Comparison of ENCODE assay signal across 23 cellular contexts in genomic region chr9:136172412-136173079, GRCh38. TPM values are rescaled to one million over a fixed set of nuclear protein-coding genes. Genes with fewer than 3 reads are reported as not detected.
A peak's percentile ranks its signal among the peaks of the same experiment; 100 is the strongest.
DNase-seq lines count a peak whose midpoint lies in the region; ATAC-seq and TF ChIP-seq lines count a peak whose summit lies in the region.
"Had no signal": no experiment of that assay in that cellular context is flagged by ENCODE, and none has a peak within 500 bp of the region (broad histone marks: within the 10 kb centered on the region; RNA-seq: fewer than 3 reads in every experiment).

No MANE protein-coding gene starts in this region.

- H3K4me3 ChIP-seq in heart right ventricle = no peak overlapping the region
- H3K4me3 ChIP-seq: body of pancreas, skin epidermis, thyroid gland had no signal

- peaks cover 3% of the 10 kb centered on the region; the same call in 1 of the 2 replicates for H3K27me3 Mint-ChIP-seq in WTC11 (ENCODE audit: low read depth)
- H3K27me3 Mint-ChIP-seq in progenitor cell of endocrine pancreas = peaks cover 11% of the 10 kb centered on the region
- peaks cover 16% of the 10 kb centered on the region for H3K27me3 Mint-ChIP-seq in activated T-helper 17 cell treated with anti-CD3 and anti-CD28 coated beads, Interleukin-2, amount 50 U/mL, for 72 hours

- ATAC-seq in Right ventricle myocardium superior (ENCODE audit: poor library complexity) (no peak), heart right ventricle (no peak), WTC11 (no peak)
- ATAC-seq in activated naive CD4-positive, alpha-beta T cell treated with anti-CD3 and anti-CD28 coated beads, Interleukin-2, amount 50 U/mL, for 72 hours = no peak
- ATAC-seq in activated T-helper 17 cell treated with anti-CD3 and anti-CD28 coated beads, Interleukin-2, amount 50 U/mL, for 72 hours (replicated peaks) = no peak
- ATAC-seq: body of pancreas; left lobe of liver; stimulated activated naive CD8-positive, alpha-beta T cell treated with anti-CD3 and anti-CD28 coated beads, Interleukin-15, Interleukin-2, amounts not matched to agents 100 U/mL and 50 U/mL, for 24 hours had no signal

- H3K36me3 ChIP-seq in heart right ventricle = no peaks in the 10 kb centered on the region
- H3K36me3 ChIP-seq: thyroid gland had no signal

- no peaks in the 10 kb centered on the region for H3K4me1 ChIP-seq in heart right ventricle
- H3K4me1 ChIP-seq: thyroid gland had no signal

- TF ChIP-seq CTCF in heart right ventricle (IDR thresholded peaks at IDR 0.05) (no peak), WTC11 (IDR thresholded peaks at IDR 0.05) (no peak), progenitor cell of endocrine pancreas (IDR thresholded peaks at IDR 0.05; ENCODE audit: unreplicated experiment) (no peak)

- H3K4me1 Mint-ChIP-seq in WTC11 (peaks cover 27% of the 10 kb centered on the region), progenitor cell of endocrine pancreas (ENCODE audit: low read depth) (peaks cover 31% of the 10 kb centered on the region)
- H3K4me1 Mint-ChIP-seq in activated T-helper 17 cell treated with anti-CD3 and anti-CD28 coated beads, Interleukin-2, amount 50 U/mL, for 72 hours = peaks cover 5% of the 10 kb centered on the region
- H3K4me1 Mint-ChIP-seq: activated naive CD8-positive, alpha-beta T cell treated with anti-CD3 and anti-CD28 coated beads, Interleukin-2, amount 10 ng/mL, durations not matched to agents 7 days and 5 days; CD14-positive monocyte had no signal

- H3K9me3 Mint-ChIP-seq in WTC11 = no peaks in the 10 kb centered on the region
- no peaks in the 10 kb centered on the region for H3K9me3 Mint-ChIP-seq in progenitor cell of endocrine pancreas (ENCODE audit: low read depth)
- H3K9me3 Mint-ChIP-seq in activated naive CD4-positive, alpha-beta T cell treated with anti-CD3 and anti-CD28 coated beads, Interleukin-2, amount 50 U/mL, for 72 hours = no peaks in the 10 kb centered on the region
- no peaks in the 10 kb centered on the region for H3K9me3 Mint-ChIP-seq in activated T-helper 17 cell treated with anti-CD3 and anti-CD28 coated beads, Interleukin-2, amount 50 U/mL, for 72 hours
- H3K9me3 Mint-ChIP-seq: activated naive CD8-positive, alpha-beta T cell treated with anti-CD3 and anti-CD28 coated beads, Interleukin-2, amount 10 ng/mL, durations not matched to agents 7 days and 5 days; neural crest cell had no signal

- intact Hi-C loops in Right ventricle myocardium superior (cut with DNase I) (no loop called here), heart right ventricle (cut with DNase I) (loop anchor here in 6 of 10 donors (5.0 to 10.0 kb wide), 3 partner anchors 110 to 115 kb away; no protein-coding TSS in a partner anchor)

- H3K9me3 ChIP-seq in heart right ventricle = no peaks in the 10 kb centered on the region
- H3K9me3 ChIP-seq: body of pancreas, thyroid gland had no signal

- peaks cover 0 to 55% (median 29%) of the 10 kb centered on the region in 7 donors for H3K27me3 ChIP-seq in heart right ventricle
- H3K27me3 ChIP-seq: body of pancreas, thyroid gland had no signal

- CTCF ChIA-PET in WTC11 (lab: Charles Lee) = interaction anchor here (0.8 to 4.5 kb wide), 11 partner anchors 13 to 111 kb away, joined by 3 to 35 read pairs (median 11); partner anchors contain the start of gene LHX3

- peak overlapping the region; percentile 81 for H3K27ac Mint-ChIP-seq in WTC11
- peak overlapping the region; percentile 91 for H3K27ac Mint-ChIP-seq in progenitor cell of endocrine pancreas
- peak overlapping the region in 1 of 2 donors; percentile 50 for H3K27ac Mint-ChIP-seq in activated naive CD4-positive, alpha-beta T cell treated with anti-CD3 and anti-CD28 coated beads, Interleukin-2, amount 50 U/mL, for 72 hours
- no peak overlapping the region for H3K27ac Mint-ChIP-seq in activated T-helper 17 cell treated with anti-CD3 and anti-CD28 coated beads, Interleukin-2, amount 50 U/mL, for 72 hours
- H3K27ac Mint-ChIP-seq: activated naive CD8-positive, alpha-beta T cell treated with anti-CD3 and anti-CD28 coated beads, Interleukin-2, amount 10 ng/mL, durations not matched to agents 7 days and 5 days had no signal

- peak; percentile 15 for DNase-seq in Right ventricle myocardium superior
- no peak for DNase-seq in heart right ventricle
- peak; percentile 54 for DNase-seq in NCI-H2029 (lab: John Stamatoyannopoulos, UW)
- peak; percentile 45 for DNase-seq in WTC11 (ENCODE audit: low spot score)
- DNase-seq in progenitor cell of endocrine pancreas (ENCODE audit: low spot score, unreplicated experiment) = no peak
- DNase-seq in activated naive CD4-positive, alpha-beta T cell treated with anti-CD3 and anti-CD28 coated beads, Interleukin-2, amount 50 U/mL, for 72 hours (ENCODE audit: low spot score in 2 of 2) = no peak
- no peak for DNase-seq in NCI-H2227 treated with DMSO at 0.1 percent for 48 hours (lab: John Stamatoyannopoulos, UW)
- DNase-seq: activated CD4-positive, alpha-beta T cell treated with anti-CD3 and anti-CD28 coated beads for 1 hour; activated naive CD8-positive, alpha-beta T cell treated with anti-CD3 and anti-CD28 coated beads, Interleukin-2, amount 10 ng/mL, durations not matched to agents 7 days and 5 days; DND-41; Karpas-422; stimulated activated naive CD8-positive, alpha-beta T cell treated with anti-CD3 and anti-CD28 coated beads, Interleukin-15, Interleukin-2, amounts not matched to agents 100 U/mL and 50 U/mL, for 24 hours; T1000; thyroid gland had no signal

- H3K4me3 Mint-ChIP-seq in WTC11 = no peak overlapping the region
- no peak overlapping the region for H3K4me3 Mint-ChIP-seq in progenitor cell of endocrine pancreas (ENCODE audit: low read depth)
- no peak overlapping the region for H3K4me3 Mint-ChIP-seq in activated T-helper 17 cell treated with anti-CD3 and anti-CD28 coated beads, Interleukin-2, amount 50 U/mL, for 72 hours
- H3K4me3 Mint-ChIP-seq: activated naive CD8-positive, alpha-beta T cell treated with anti-CD3 and anti-CD28 coated beads, Interleukin-2, amount 10 ng/mL, durations not matched to agents 7 days and 5 days; CD14-positive monocyte; neural crest cell had no signal

- no peak overlapping the region for H3K27ac ChIP-seq in heart right ventricle
- H3K27ac ChIP-seq: body of pancreas, skin epidermis, thyroid gland had no signal

- H3K36me3 Mint-ChIP-seq in WTC11 (no peaks in the 10 kb centered on the region), progenitor cell of endocrine pancreas (ENCODE audit: insufficient read depth) (no peaks in the 10 kb centered on the region)
- no peaks in the 10 kb centered on the region for H3K36me3 Mint-ChIP-seq in activated naive CD4-positive, alpha-beta T cell treated with anti-CD3 and anti-CD28 coated beads, Interleukin-2, amount 50 U/mL, for 72 hours
- no peaks in the 10 kb centered on the region for H3K36me3 Mint-ChIP-seq in activated T-helper 17 cell treated with anti-CD3 and anti-CD28 coated beads, Interleukin-2, amount 50 U/mL, for 72 hours (ENCODE audit: low read depth)
- H3K36me3 Mint-ChIP-seq: activated naive CD8-positive, alpha-beta T cell treated with anti-CD3 and anti-CD28 coated beads, Interleukin-2, amount 10 ng/mL, durations not matched to agents 7 days and 5 days; CD14-positive monocyte had no signal

- POLR2A ChIA-PET in WTC11 (lab: Charles Lee) = interaction anchor here (1.2 to 1.7 kb wide), 2 partner anchors 17 to 102 kb away, joined by 3 to 5 read pairs; no protein-coding TSS in a partner anchor

- WGBS in heart right ventricle, 2 donors = 73 to 75% methylated on average over 16 of the region's 16 CpGs

TF ChIP-seq in WTC11, 78 proteins besides CTCF, POLR2A, EP300 and RAD21 (continues in another document):
- TF ChIP-seq SP1 (CRISPR knock-in tag; conservative IDR thresholded peaks at IDR 0.05) (no peak), NR3C1 (CRISPR knock-in tag; conservative IDR thresholded peaks at IDR 0.05; ENCODE audit: low read depth) (no peak), KAT7 (CRISPR knock-in tag; IDR thresholded peaks at IDR 0.05; ENCODE audit: borderline replicate concordance) (no peak), ZNF671 (CRISPR knock-in tag; IDR thresholded peaks at IDR 0.05) (no peak), ZBTB43 (CRISPR knock-in tag; IDR thresholded peaks at IDR 0.05) (no peak)

RNA-seq across cellular contexts. Expression of gene LHX3, which starts 32.4 kb away (rescaled TPM):
- total RNA-seq in Right ventricle myocardium superior (not detected), heart right ventricle (not detected), WTC11 (2021) (0.11 TPM in 1 of 3 replicates, not detected in the others), progenitor cell of endocrine pancreas (not detected in 2 replicates)
- polyA plus RNA-seq in heart right ventricle = not detected
- total RNA-seq in activated naive CD4-positive, alpha-beta T cell treated with anti-CD3 and anti-CD28 coated beads, Interleukin-2, amount 50 U/mL, for 72 hours = under 1 TPM; 0.08 to 0.11 TPM
- total RNA-seq in activated T-helper 17 cell treated with anti-CD3 and anti-CD28 coated beads, Interleukin-2, amount 50 U/mL, for 72 hours = under 1 TPM in 1 of 2 donors, not detected in 1; 0.16 TPM
- total RNA-seq: activated naive CD8-positive, alpha-beta T cell treated with anti-CD3 and anti-CD28 coated beads, Interleukin-2, amount 10 ng/mL, durations not matched to agents 7 days and 5 days; body of pancreas; fibroblast of lung; glomerular endothelial cell; left lobe of liver; pulmonary artery endothelial cell; thyroid gland had no signal
- polyA plus RNA-seq: CD14-positive monocyte, fibroblast of lung had no signal

RNA-seq across cellular contexts. Expression of gene TMEM250, which starts 53.9 kb away (rescaled TPM):
- total RNA-seq in Right ventricle myocardium superior (16.4 TPM), heart right ventricle (10 to 100 TPM; 12.7 to 24.3 (median 15.4) TPM), WTC11 (2021) (39.4 to 41.0 TPM (median 39.5 TPM) in 3 replicates), progenitor cell of endocrine pancreas (39.2 and 39.5 TPM in 2 replicates)
- polyA plus RNA-seq in heart right ventricle = 10 to 100 TPM in 1 of 2 donors, 1 to 10 TPM in 1; 9.7 to 26.4 TPM
- 10 to 100 TPM; 13.3 to 26.2 TPM for total RNA-seq in activated naive CD4-positive, alpha-beta T cell treated with anti-CD3 and anti-CD28 coated beads, Interleukin-2, amount 50 U/mL, for 72 hours
- total RNA-seq in activated T-helper 17 cell treated with anti-CD3 and anti-CD28 coated beads, Interleukin-2, amount 50 U/mL, for 72 hours = 10 to 100 TPM; 28.2 to 37.7 TPM

Comparison
In these comparisons a context has a peak if more than half of its experiments do, and no peak if none do; other contexts are left out.
1. DNase-seq: peak in Right ventricle myocardium superior (single experiment), NCI-H2029 (single experiment) and WTC11 (single experiment); none in heart right ventricle (0 of 2), progenitor cell of endocrine pancreas (single experiment), activated naive CD4-positive, alpha-beta T cell treated with anti-CD3 and anti-CD28 coated beads, Interleukin-2, amount 50 U/mL, for 72 hours (0 of 2) and NCI-H2227 treated with DMSO at 0.1 percent for 48 hours (single experiment).